In the genomic region with DNA sequence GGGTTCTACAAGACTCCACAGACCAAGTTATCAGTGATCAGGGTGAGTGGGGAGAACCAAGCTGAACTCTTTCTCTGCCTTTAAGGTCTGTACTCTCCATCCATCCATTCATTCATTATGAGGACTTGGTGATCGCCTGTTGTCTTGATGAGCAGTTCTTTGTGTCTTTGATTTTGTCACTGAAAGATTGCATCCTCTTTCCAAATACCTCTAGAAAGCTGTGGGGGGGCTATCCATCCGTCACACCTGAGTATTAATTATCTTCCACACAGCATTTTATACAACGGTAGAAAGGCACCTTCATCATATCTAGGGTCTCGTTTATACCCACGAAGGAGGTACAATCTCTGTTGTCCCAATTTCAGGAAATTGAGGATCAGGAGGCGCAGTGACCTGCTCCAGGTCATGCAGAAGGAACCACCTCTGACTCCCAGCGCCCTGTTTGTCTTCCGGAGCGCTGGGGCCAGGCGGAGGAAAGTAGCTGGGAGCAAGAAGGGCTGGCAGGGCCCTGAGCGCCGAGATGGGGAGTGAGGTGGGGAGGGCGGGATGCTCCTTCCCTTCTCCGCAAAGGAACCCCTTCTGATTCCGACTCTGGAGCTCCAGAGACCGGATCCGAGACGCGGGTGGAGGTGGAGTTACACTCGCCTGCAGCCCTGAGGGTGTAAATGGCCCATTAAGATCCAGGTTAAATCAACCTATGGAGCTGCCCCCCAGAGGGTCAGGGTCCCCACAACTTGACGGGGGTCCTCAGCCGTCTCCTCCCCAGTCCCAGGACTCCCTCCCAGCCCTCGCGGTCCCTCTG, we compare ENCODE assay signal across 1 cellular context.
TF ChIP-seq lines count a peak whose summit lies in the region.

No MANE protein-coding gene starts in this region.

TF ChIP-seq in HepG2, 621 proteins besides CTCF, POLR2A, EP300 and RAD21 (continued from another document and continues in another):
- 0 out of 2 replicates have a peak, but pooled peaks have one; percentile 9 for TF ChIP-seq HNF1B (CRISPR knock-in tag; IDR thresholded peaks at IDR 0.05)
- no peak for TF ChIP-seq PLRG1 (conservative IDR thresholded peaks at IDR 0.05)
- TF ChIP-seq ZNF619 (CRISPR knock-in tag; IDR thresholded peaks at IDR 0.05): peak; percentile 62; the same call in 1 of the 2 replicates
- TF ChIP-seq ZNF383 (CRISPR knock-in tag; IDR thresholded peaks at IDR 0.05; ENCODE audit: borderline replicate concordance): 0 out of 2 replicates have a peak, but pooled peaks have one; percentile 48
- TF ChIP-seq, protein P1, sequence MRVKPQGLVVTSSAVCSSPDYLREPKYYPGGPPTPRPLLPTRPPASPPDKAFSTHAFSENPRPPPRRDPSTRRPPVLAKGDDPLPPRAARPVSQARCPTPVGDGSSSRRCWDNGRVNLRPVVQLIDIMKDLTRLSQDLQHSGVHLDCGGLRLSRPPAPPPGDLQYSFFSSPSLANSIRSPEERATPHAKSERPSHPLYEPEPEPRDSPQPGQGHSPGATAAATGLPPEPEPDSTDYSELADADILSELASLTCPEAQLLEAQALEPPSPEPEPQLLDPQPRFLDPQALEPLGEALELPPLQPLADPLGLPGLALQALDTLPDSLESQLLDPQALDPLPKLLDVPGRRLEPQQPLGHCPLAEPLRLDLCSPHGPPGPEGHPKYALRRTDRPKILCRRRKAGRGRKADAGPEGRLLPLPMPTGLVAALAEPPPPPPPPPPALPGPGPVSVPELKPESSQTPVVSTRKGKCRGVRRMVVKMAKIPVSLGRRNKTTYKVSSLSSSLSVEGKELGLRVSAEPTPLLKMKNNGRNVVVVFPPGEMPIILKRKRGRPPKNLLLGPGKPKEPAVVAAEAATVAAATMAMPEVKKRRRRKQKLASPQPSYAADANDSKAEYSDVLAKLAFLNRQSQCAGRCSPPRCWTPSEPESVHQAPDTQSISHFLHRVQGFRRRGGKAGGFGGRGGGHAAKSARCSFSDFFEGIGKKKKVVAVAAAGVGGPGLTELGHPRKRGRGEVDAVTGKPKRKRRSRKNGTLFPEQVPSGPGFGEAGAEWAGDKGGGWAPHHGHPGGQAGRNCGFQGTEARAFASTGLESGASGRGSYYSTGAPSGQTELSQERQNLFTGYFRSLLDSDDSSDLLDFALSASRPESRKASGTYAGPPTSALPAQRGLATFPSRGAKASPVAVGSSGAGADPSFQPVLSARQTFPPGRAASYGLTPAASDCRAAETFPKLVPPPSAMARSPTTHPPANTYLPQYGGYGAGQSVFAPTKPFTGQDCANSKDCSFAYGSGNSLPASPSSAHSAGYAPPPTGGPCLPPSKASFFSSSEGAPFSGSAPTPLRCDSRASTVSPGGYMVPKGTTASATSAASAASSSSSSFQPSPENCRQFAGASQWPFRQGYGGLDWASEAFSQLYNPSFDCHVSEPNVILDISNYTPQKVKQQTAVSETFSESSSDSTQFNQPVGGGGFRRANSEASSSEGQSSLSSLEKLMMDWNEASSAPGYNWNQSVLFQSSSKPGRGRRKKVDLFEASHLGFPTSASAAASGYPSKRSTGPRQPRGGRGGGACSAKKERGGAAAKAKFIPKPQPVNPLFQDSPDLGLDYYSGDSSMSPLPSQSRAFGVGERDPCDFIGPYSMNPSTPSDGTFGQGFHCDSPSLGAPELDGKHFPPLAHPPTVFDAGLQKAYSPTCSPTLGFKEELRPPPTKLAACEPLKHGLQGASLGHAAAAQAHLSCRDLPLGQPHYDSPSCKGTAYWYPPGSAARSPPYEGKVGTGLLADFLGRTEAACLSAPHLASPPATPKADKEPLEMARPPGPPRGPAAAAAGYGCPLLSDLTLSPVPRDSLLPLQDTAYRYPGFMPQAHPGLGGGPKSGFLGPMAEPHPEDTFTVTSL (CRISPR knock-in tag; IDR thresholded peaks at IDR 0.05; ENCODE audit: borderline replicate concordance): no peak
- 0 out of 2 replicates have a peak, but pooled peaks have one; percentile 17 for TF ChIP-seq ZNF225 (CRISPR knock-in tag; IDR thresholded peaks at IDR 0.05)
- TF ChIP-seq PAWR (CRISPR knock-in tag; IDR thresholded peaks at IDR 0.05; ENCODE audit: borderline replicate concordance): 0 out of 2 replicates have a peak, but pooled peaks have one; percentile 40
- TF ChIP-seq ZNF788 (CRISPR knock-in tag; IDR thresholded peaks at IDR 0.05; ENCODE audit: borderline replicate concordance): peak; percentile 60; the same call in 1 of the 2 replicates
- no peak for TF ChIP-seq SNAPC2 (CRISPR knock-in tag; IDR thresholded peaks at IDR 0.05)
- 0 out of 2 replicates have a peak, but pooled peaks have one; percentile 16 for TF ChIP-seq ZNF546 (CRISPR knock-in tag; conservative IDR thresholded peaks at IDR 0.05)
- TF ChIP-seq TGIF2 (CRISPR knock-in tag; IDR thresholded peaks at IDR 0.05): 0 out of 2 replicates have a peak, but pooled peaks have one; percentile 0
- TF ChIP-seq PHB2 (IDR thresholded peaks at IDR 0.05; ENCODE audit: partially characterized antibody): no peak
- no peak for TF ChIP-seq ZNF678 (CRISPR knock-in tag; IDR thresholded peaks at IDR 0.05)
- peak; percentile 11; the same call in 1 of the 2 replicates for TF ChIP-seq MIXL1 (CRISPR knock-in tag; IDR thresholded peaks at IDR 0.05)
- no peak for TF ChIP-seq XBP1 (CRISPR knock-in tag; IDR thresholded peaks at IDR 0.05)
- peak; percentile 75; the same call in 1 of the 2 replicates for TF ChIP-seq CHCHD3 (CRISPR knock-in tag; IDR thresholded peaks at IDR 0.05)
- TF ChIP-seq ZNF713 (CRISPR knock-in tag; IDR thresholded peaks at IDR 0.05): 0 out of 2 replicates have a peak, but pooled peaks have one; percentile 11
- 0 out of 2 replicates have a peak, but pooled peaks have one; percentile 31 for TF ChIP-seq ZNF572 (CRISPR knock-in tag; IDR thresholded peaks at IDR 0.05)
- TF ChIP-seq KMT2A (CRISPR knock-in tag; IDR thresholded peaks at IDR 0.05): 0 out of 2 replicates have a peak, but pooled peaks have one; percentile 48
- TF ChIP-seq HINFP (CRISPR knock-in tag; IDR thresholded peaks at IDR 0.05; ENCODE audit: low read depth): peak; percentile 33; the same call in 1 of the 2 replicates
- peak; percentile 5 for TF ChIP-seq SRSF1 (optimal IDR thresholded peaks at IDR 0.05; ENCODE audit: low read depth, low read length)
- TF ChIP-seq ZNF724P (CRISPR knock-in tag; IDR thresholded peaks at IDR 0.05; ENCODE audit: borderline replicate concordance): no peak
- TF ChIP-seq ZNF687 (CRISPR knock-in tag; IDR thresholded peaks at IDR 0.05): peak; percentile 41; the same call in 1 of the 2 replicates
- TF ChIP-seq TRAFD1 (CRISPR knock-in tag; IDR thresholded peaks at IDR 0.05; ENCODE audit: borderline replicate concordance): 0 out of 2 replicates have a peak, but pooled peaks have one; percentile 58
- TF ChIP-seq JUND (CRISPR knock-in tag; IDR thresholded peaks at IDR 0.05): 0 out of 2 replicates have a peak, but pooled peaks have one; percentile 8
- TF ChIP-seq, protein P2, sequence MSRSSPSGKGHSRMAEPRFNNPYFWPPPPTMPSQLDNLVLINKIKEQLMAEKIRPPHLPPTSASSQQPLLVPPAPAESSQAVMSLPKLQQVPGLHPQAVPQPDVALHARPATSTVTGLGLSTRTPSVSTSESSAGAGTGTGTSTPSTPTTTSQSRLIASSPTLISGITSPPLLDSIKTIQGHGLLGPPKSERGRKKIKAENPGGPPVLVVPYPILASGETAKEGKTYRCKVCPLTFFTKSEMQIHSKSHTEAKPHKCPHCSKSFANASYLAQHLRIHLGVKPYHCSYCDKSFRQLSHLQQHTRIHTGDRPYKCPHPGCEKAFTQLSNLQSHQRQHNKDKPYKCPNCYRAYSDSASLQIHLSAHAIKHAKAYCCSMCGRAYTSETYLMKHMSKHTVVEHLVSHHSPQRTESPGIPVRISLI (CRISPR knock-in tag; IDR thresholded peaks at IDR 0.05; ENCODE audit: borderline replicate concordance): no peak; the same call in 1 of the 2 replicates
- TF ChIP-seq AHR (CRISPR knock-in tag; IDR thresholded peaks at IDR 0.05): peak; percentile 39; the same call in 1 of the 2 replicates
- TF ChIP-seq ZBTB38 (CRISPR knock-in tag; IDR thresholded peaks at IDR 0.05): 0 out of 2 replicates have a peak, but pooled peaks have one; percentile 9
- TF ChIP-seq GMEB1 (CRISPR knock-in tag; IDR thresholded peaks at IDR 0.05; ENCODE audit: borderline replicate concordance): peak; percentile 10; the same call in 1 of the 2 replicates
- peak; percentile 9 for TF ChIP-seq ASH2L (IDR thresholded peaks at IDR 0.05; ENCODE audit: insufficient read length, low read depth, low read length)
- no peak for TF ChIP-seq TBX3 (IDR thresholded peaks at IDR 0.05; ENCODE audit: borderline replicate concordance)
- TF ChIP-seq, protein P3, sequence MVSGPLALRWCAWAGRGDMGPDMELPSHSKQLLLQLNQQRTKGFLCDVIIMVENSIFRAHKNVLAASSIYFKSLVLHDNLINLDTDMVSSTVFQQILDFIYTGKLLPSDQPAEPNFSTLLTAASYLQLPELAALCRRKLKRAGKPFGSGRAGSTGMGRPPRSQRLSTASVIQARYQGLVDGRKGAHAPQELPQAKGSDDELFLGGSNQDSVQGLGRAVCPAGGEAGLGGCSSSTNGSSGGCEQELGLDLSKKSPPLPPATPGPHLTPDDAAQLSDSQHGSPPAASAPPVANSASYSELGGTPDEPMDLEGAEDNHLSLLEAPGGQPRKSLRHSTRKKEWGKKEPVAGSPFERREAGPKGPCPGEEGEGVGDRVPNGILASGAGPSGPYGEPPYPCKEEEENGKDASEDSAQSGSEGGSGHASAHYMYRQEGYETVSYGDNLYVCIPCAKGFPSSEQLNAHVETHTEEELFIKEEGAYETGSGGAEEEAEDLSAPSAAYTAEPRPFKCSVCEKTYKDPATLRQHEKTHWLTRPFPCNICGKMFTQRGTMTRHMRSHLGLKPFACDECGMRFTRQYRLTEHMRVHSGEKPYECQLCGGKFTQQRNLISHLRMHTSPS (CRISPR knock-in tag; IDR thresholded peaks at IDR 0.05; ENCODE audit: low read depth): no peak
